In the genomic region with DNA sequence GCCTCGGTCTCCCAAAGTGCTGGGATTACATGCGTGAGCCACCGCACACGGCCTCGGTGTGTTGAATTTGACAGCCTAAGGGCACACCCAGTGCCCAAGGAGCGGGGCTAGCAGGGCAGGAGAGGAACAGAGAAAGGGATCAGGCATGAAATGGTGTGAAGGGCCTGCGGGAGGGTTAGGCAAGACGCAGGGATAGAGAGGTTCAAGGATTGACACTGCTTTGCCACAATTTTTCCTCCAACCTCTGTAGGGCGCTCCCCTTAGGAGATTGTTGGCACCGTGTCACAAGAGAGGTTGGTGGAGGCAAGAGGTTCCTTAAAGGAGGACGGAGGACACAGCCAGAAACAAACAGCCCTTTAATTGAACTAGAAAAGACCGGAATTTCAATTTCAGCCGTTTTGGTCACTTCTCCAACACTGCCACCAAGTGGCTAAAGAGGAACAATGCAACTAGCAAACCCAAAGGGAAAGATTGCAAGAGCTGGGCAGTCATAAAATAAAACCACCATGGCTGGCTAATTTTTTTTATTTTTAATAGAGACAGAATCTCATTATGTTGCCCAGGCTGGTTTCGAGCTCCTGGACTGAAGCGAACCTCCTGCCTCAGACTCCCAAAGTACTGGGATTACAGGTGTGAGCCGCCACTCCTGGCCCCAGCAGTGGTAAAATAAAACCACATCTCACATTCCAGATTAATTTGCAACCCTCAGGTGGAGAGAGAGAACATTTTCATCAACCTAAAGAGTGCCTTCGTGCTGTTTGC, we compare ENCODE assay signal across 8 cellular contexts. TPM values are rescaled to one million over a fixed set of nuclear protein-coding genes. Genes with fewer than 3 reads are reported as not detected.
DNase-seq lines count a peak whose midpoint lies in the region; ATAC-seq, FAIRE-seq and TF ChIP-seq lines count a peak whose summit lies in the region.

No MANE protein-coding gene starts in this region.

- no peaks in the 10 kb centered on the region for H3K27me3 ChIP-seq in H1 (replicated peaks in 1 of 4; ENCODE audit: control insufficient read depth in 3 of 4, extremely low read depth in 1 of 4, insufficient read depth in 3 of 4, low read length in 3 of 4)

- peak overlapping the region; percentile 87 for H2AFZ ChIP-seq in H1 (ENCODE audit: low read length)

- H2BK15ac ChIP-seq in H1 (ENCODE audit: low read length), result peak overlapping the region; percentile 75; the same call in 1 of the 2 replicates

- peak overlapping the region; percentile 17 for H3K4ac ChIP-seq in H1 (replicated peaks; ENCODE audit: insufficient read length, low read depth, low read length)

- no peak overlapping the region for H3K23ac ChIP-seq in H1 (ENCODE audit: insufficient read length)

- DNase-seq in DMS53 (lab: John Stamatoyannopoulos, UW) (peak; percentile 84), NCI-H1436 treated with DMSO at 0.1 percent for 48 hours (lab: John Stamatoyannopoulos, UW) (peak; percentile 17), T-helper 22 cell (ENCODE audit: low read depth) (peak; percentile 1), H1 (ENCODE audit: low read depth in 1 of 2, low spot score in 2 of 2) (peak in 1 of 2 experiments; percentile 57), middle frontal gyrus (ENCODE audit: extremely low spot score, low spot score) (peak; percentile 63)
- no peak for DNase-seq in effector CD4-positive, alpha-beta T cell

- no peak overlapping the region for H3K4me3 ChIP-seq in H1 (ENCODE audit: extremely low read depth in 1 of 4, insufficient read depth in 2 of 4, low read depth in 3 of 4, low read length in 4 of 4)

- CTCF ChIA-PET in H1 (lab: Charles Lee; ENCODE audit: partially characterized antibody), result interaction anchor here (0.6 to 14.1 kb wide), 26 partner anchors 8 to 501 kb away, joined by 3 to 167 read pairs (median 4); no protein-coding TSS in a partner anchor

- H3K9me3 ChIP-seq in H1 (ENCODE audit: insufficient read depth in 2 of 2, low read depth in 1 of 2, low read length in 1 of 2), result no peaks in the 10 kb centered on the region

- ATAC-seq in GM21825 (IDR thresholded peaks at IDR 0.05; ENCODE audit: unreplicated experiment) (peak; percentile 52), GM19452 (IDR thresholded peaks at IDR 0.05; ENCODE audit: unreplicated experiment) (no peak)

- no peak overlapping the region for H3K9ac ChIP-seq in H1 (replicated peaks in 1 of 4; ENCODE audit: extremely low read depth in 1 of 4, low read depth in 3 of 4, low read length in 3 of 4)

- no peak overlapping the region for H3K27ac ChIP-seq in H1 (ENCODE audit: low read depth, low read length)

- no peaks in the 10 kb centered on the region for H3K36me3 ChIP-seq in H1 (ENCODE audit: control insufficient read depth in 2 of 4, insufficient read depth in 4 of 4, low read length in 3 of 4)

- no peak overlapping the region for H4K5ac ChIP-seq in H1 (ENCODE audit: insufficient read length, low read depth, low read length)

- peak overlapping the region; percentile 56 for H2BK20ac ChIP-seq in H1 (ENCODE audit: low read length)

- peak overlapping the region; percentile 92 for H2BK5ac ChIP-seq in H1 (ENCODE audit: low read depth, low read length)

- H3K79me1 ChIP-seq in H1 (ENCODE audit: low read depth, low read length), result no peaks in the 10 kb centered on the region

- POLR2A ChIA-PET in H1 (lab: Charles Lee; ENCODE audit: partially characterized antibody), result no interaction called here

- H2BK12ac ChIP-seq in H1 (ENCODE audit: low read depth, low read length), result peak overlapping the region; percentile 98; the same call in 1 of the 2 replicates

- no peak for TF ChIP-seq EP300 in H1 (IDR thresholded peaks at IDR 0.05; ENCODE audit: borderline replicate concordance in 1 of 2, low read depth in 2 of 2, low read length in 2 of 2)

- H3K79me2 ChIP-seq in H1 (ENCODE audit: control insufficient read depth in 1 of 2, insufficient read depth in 2 of 2, low read length in 2 of 2), result no peaks in the 10 kb centered on the region

- H3K56ac ChIP-seq in H1 (replicated peaks; ENCODE audit: insufficient read length, low read depth, low read length), result no peak overlapping the region

- peak overlapping the region; percentile 61 for H4K91ac ChIP-seq in H1 (replicated peaks; ENCODE audit: insufficient read length, low read length)

- no peak overlapping the region for H2BK120ac ChIP-seq in H1 (replicated peaks; ENCODE audit: low read depth, low read length)

- H4K20me1 ChIP-seq in H1 (replicated peaks in 1 of 2; ENCODE audit: control insufficient read depth in 1 of 2, insufficient read depth in 2 of 2, low read length in 2 of 2), result no peaks in the 10 kb centered on the region

- TF ChIP-seq CTCF in H1 (IDR thresholded peaks at IDR 0.05; ENCODE audit: control extremely low read depth in 1 of 3, insufficient read depth in 1 of 3, low read depth in 1 of 3, low read length in 3 of 3), result peak in 2 of 3 experiments; percentile 64 to 85; a peak in 3 of 4 replicates

- no peak overlapping the region for H3K14ac ChIP-seq in H1 (ENCODE audit: insufficient read length)

- H3K4me1 ChIP-seq in H1 (replicated peaks in 1 of 4; ENCODE audit: control insufficient read depth in 3 of 4, insufficient read depth in 4 of 4, low read length in 3 of 4), result peaks cover 0 to 2% (median 1%) of the 10 kb centered on the region in 4 experiments; a peak in 2 of 7 replicates

- FAIRE-seq in H1 (lab: Jason Lieb, UNC), result peak; percentile 94

- no peak overlapping the region for H4K8ac ChIP-seq in H1 (ENCODE audit: extremely low read depth, insufficient read depth, low read length)

- peak; percentile 91 to 94 for TF ChIP-seq RAD21 in H1 (IDR thresholded peaks at IDR 0.05 in 1 of 2, conservative IDR thresholded peaks at IDR 0.05 in 1 of 2; ENCODE audit: low read depth in 2 of 2, low read length in 2 of 2)

- H3K4me2 ChIP-seq in H1 (ENCODE audit: insufficient read depth in 1 of 2, low read depth in 2 of 2, low read length in 2 of 2), result no peak overlapping the region

- no peak for TF ChIP-seq POLR2A in H1 (IDR thresholded peaks at IDR 0.05; ENCODE audit: control extremely low read depth in 1 of 2, low read depth in 2 of 2, low read length in 2 of 2)

- H2AK5ac ChIP-seq in H1 (ENCODE audit: low read depth, low read length), result no peak overlapping the region

- H3K18ac ChIP-seq in H1 (ENCODE audit: extremely low read depth, low read length), result peak overlapping the region; percentile 62; the same call in 1 of the 2 replicates

- WGBS in H1 (ENCODE audit: extremely low coverage in 1 of 2, insufficient coverage in 1 of 2, insufficient read length in 1 of 2, insufficient replicate concordance in 2 of 2, low coverage in 1 of 2, low lambda C conversion rate in 2 of 2, missing lambda C conversion rate in 1 of 2), 2 experiments, result 60% methylated on average over 17 of the region's 17 CpGs; no CpG with 5 or more reads in 1 of the 2 experiments

- no peaks in the 10 kb centered on the region for H3K23me2 ChIP-seq in H1 (ENCODE audit: low read depth, low read length)

TF ChIP-seq in H1, 55 proteins besides CTCF, POLR2A, EP300 and RAD21:
- TF ChIP-seq KDM1A (IDR thresholded peaks at IDR 0.05; ENCODE audit: borderline replicate concordance, low read length), result peak; percentile 59; the same call in 1 of the 2 replicates
- TF ChIP-seq SP1 (IDR thresholded peaks at IDR 0.05; ENCODE audit: low read depth, low read length), result no peak
- peak; percentile 30 for TF ChIP-seq ASH2L (IDR thresholded peaks at IDR 0.05; ENCODE audit: low read length)
- TF ChIP-seq BRCA1 (IDR thresholded peaks at IDR 0.05; ENCODE audit: low read depth, low read length), result no peak
- 0 out of 2 replicates have a peak, but pooled peaks have one; percentile 9 for TF ChIP-seq TEAD4 (IDR thresholded peaks at IDR 0.05; ENCODE audit: low read depth, low read length)

RNA-seq across cellular contexts. Expression of a gene that starts 6.9 kb away (rescaled TPM):
- 48.3 and 51.9 TPM in 2 replicates for total RNA-seq in H1 (2021; fragmentation: NEBNext Ultra II Directional; extraction: Animal tissue kit (Norgen Biotek cat#: 25700))
- 14.4 and 16.5 TPM in 2 replicates for polyA plus RNA-seq in H1 (2011; rRNA removed)
- polyA plus RNA-seq in H1 (2011; cell fraction: cytosol; rRNA removed), result 12.2 TPM
- polyA plus RNA-seq in H1 (2011; cell fraction: nucleus; rRNA removed), result 21.2 TPM
- 12.1 to 15.9 TPM (median 14.9 TPM) in 4 replicates for polyA plus RNA-seq in H1 (2012, experiment 1 of 2)
- 2.5 TPM for polyA plus RNA-seq in H1 (2012, experiment 2 of 2)
- polyA plus RNA-seq in H1 (2013, experiment 1 of 2), result 22.8 TPM
- polyA plus RNA-seq in H1 (2013, experiment 2 of 2), result 25.6 TPM
- 33.3 and 34.7 TPM in 2 replicates for polyA minus RNA-seq in H1 (2011; rRNA and poly(A)+ RNA removed)
- 19.2 TPM for polyA minus RNA-seq in H1 (2011; cell fraction: cytosol; rRNA and poly(A)+ RNA removed)
- polyA minus RNA-seq in H1 (2011; cell fraction: nucleus; rRNA and poly(A)+ RNA removed), result 74.4 TPM
